Comparison of ENCODE assay signal across 8 cellular contexts in the genomic region with DNA sequence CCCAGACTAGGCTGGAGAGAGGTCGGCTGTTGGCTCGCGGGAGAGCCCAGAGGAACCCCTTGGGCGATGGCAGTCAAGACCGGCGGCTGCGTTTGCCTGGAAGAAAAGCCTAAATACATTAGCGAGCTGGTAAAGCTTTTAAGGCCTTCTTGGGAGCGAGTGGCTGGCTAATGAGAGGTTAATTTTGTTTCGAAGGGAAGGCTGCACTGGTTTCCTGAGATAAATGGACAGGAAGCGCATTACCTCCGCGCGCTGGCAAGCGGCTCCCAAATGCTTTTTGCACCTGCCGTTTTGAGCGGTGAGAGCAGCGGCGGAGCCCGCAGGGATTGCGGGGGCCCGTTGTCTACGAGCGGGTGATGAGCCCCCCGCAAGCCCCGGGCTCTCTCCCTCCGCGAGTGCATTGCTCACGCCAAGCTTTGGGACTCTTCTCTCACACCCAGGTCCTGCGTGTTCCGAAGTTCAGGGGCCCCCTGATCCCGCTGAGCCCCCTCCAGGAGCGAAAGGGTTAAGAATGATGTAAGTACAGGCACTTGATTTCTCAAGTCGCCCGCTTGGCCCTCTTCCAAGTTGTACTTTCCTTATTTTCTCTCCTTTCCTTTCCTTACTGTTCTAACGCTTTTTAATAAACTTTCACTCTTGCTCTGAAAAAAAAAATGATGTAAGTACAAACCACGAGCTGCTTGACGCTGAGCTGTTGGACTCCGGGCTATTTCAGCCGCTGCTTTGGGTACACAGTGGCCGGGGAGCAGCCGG. TPM values are rescaled to one million over a fixed set of nuclear protein-coding genes. Genes with fewer than 3 reads are reported as not detected.
DNase-seq lines count a peak whose midpoint lies in the region; ATAC-seq, FAIRE-seq and TF ChIP-seq lines count a peak whose summit lies in the region.

No MANE protein-coding gene starts in this region.

- H3K4me1 Mint-ChIP-seq in CD8-positive, alpha-beta T cell (ENCODE audit: low read depth): peaks cover 54% of the 10 kb centered on the region

- peak overlapping the region; percentile 93 for H3K4me3 Mint-ChIP-seq in CD8-positive, alpha-beta T cell

- no peak for FAIRE-seq in bronchial epithelial cell (lab: Jason Lieb, UNC)

- no peaks in the 10 kb centered on the region for H3K36me3 ChIP-seq in CD8-positive, alpha-beta T cell (ENCODE audit: insufficient read depth, low read length)
- H3K36me3 ChIP-seq in HUES6 (ENCODE audit: control insufficient read depth, insufficient read depth, low read length) (no peaks in the 10 kb centered on the region), SJSA1 (peaks cover 11% of the 10 kb centered on the region), bronchial epithelial cell (ENCODE audit: control insufficient read depth, insufficient read depth, low read length) (no peaks in the 10 kb centered on the region)

- no peaks in the 10 kb centered on the region for H3K9me3 Mint-ChIP-seq in CD8-positive, alpha-beta T cell

- POLR2A ChIA-PET in CD8-positive, alpha-beta T cell (lab: Charles Lee): interaction anchor here (0.6 to 2.9 kb wide), 6 partner anchors 14 to 1587 kb away, joined by 3 to 15 read pairs (median 4); partner anchors contain the start of genes CHD1 and RIOK2

- peak overlapping the region; percentile 10 for H3K27ac ChIP-seq in CD8-positive, alpha-beta T cell (ENCODE audit: low read depth, low read length)
- H3K27ac ChIP-seq in HUES6 (ENCODE audit: low read depth, low read length) (no peak overlapping the region), SJSA1 (peak overlapping the region; percentile 47; the same call in 1 of the 2 replicates)

- peak overlapping the region; percentile 76 for H3K9ac ChIP-seq in HUES6 (ENCODE audit: low read length)

- peaks cover 3% of the 10 kb centered on the region for H3K27me3 ChIP-seq in CD8-positive, alpha-beta T cell (ENCODE audit: insufficient read depth, low read length)
- H3K27me3 ChIP-seq in HUES6 (ENCODE audit: control insufficient read depth, insufficient read depth, low read length) (peaks cover 32% of the 10 kb centered on the region), SJSA1 (replicated peaks) (no peaks in the 10 kb centered on the region), bronchial epithelial cell (ENCODE audit: control insufficient read depth, insufficient read depth, low read length) (no peaks in the 10 kb centered on the region)

- H3K4me1 ChIP-seq in CD8-positive, alpha-beta T cell (ENCODE audit: insufficient read depth, low read length): peaks cover 45% of the 10 kb centered on the region
- H3K4me1 ChIP-seq in HUES6 (ENCODE audit: control insufficient read depth, insufficient read depth, low read length) (peaks cover 18% of the 10 kb centered on the region), SJSA1 (replicated peaks) (peaks cover 22% of the 10 kb centered on the region)

- intact Hi-C loops in CD8-positive, alpha-beta T cell (cut with DNase I, micrococcal nuclease): loop anchor here (5.0 to 10.0 kb wide), 8 partner anchors 157 to 1966 kb away; partner anchors contain the start of genes ERAP1 (in 2 of the 2), CHD1 (in 1 of the 2), ERAP2 (in 1 of the 2) and RIOK2 (in 1 of the 2)

- H3K4me3 ChIP-seq in CD8-positive, alpha-beta T cell (ENCODE audit: low read depth, low read length): peak overlapping the region; percentile 43
- H3K4me3 ChIP-seq in HUES6 (ENCODE audit: low read depth, low read length) (peak overlapping the region; percentile 92), SJSA1 (peak overlapping the region; percentile 47), bronchial epithelial cell (ENCODE audit: low read depth, low read length) (peak overlapping the region; percentile 69)

- TF ChIP-seq CTCF in CD8-positive, alpha-beta T cell (IDR thresholded peaks at IDR 0.05): no peak
- TF ChIP-seq CTCF in bronchial epithelial cell (IDR thresholded peaks at IDR 0.05; ENCODE audit: insufficient read depth, low read length, severe bottlenecking): no peak

- H3K9me3 ChIP-seq in CD8-positive, alpha-beta T cell (ENCODE audit: low read length): no peaks in the 10 kb centered on the region
- H3K9me3 ChIP-seq in HUES6 (ENCODE audit: control insufficient read depth, insufficient read depth, low read depth, low read length) (no peaks in the 10 kb centered on the region), SJSA1 (replicated peaks) (no peaks in the 10 kb centered on the region)

- peaks cover 32% of the 10 kb centered on the region for H3K27me3 Mint-ChIP-seq in CD8-positive, alpha-beta T cell (ENCODE audit: low read depth)

- H3K27ac Mint-ChIP-seq in CD8-positive, alpha-beta T cell: peak overlapping the region; percentile 37

- peaks cover 5% of the 10 kb centered on the region for H3K36me3 Mint-ChIP-seq in CD8-positive, alpha-beta T cell

- no peak for ATAC-seq in CD8-positive, alpha-beta T cell
- no peak for ATAC-seq in HG02840 (IDR thresholded peaks at IDR 0.05; ENCODE audit: low FRiP score, unreplicated experiment)

- CTCF ChIA-PET in CD8-positive, alpha-beta T cell (lab: Charles Lee): interaction anchor here (0.6 to 4.0 kb wide), 6 partner anchors 10 to 96 kb away, joined by 3 to 41 read pairs (median 9); no protein-coding TSS in a partner anchor

- DNase-seq in CD8-positive, alpha-beta T cell: peak in 3 of 7 experiments; percentile 24 to 33 (median 26)
- DNase-seq in SJSA1 (ENCODE audit: low read depth in 1 of 2, low spot score in 2 of 2): peak in 1 of 2 experiments; percentile 64
- DNase-seq in bronchial epithelial cell (ENCODE audit: low read depth): peak; percentile 36
- peak; percentile 63 for DNase-seq in kidney tubule cell (ENCODE audit: low spot score)
- peak; percentile 3 to 8 for DNase-seq in stimulated activated CD4-positive, alpha-beta T cell treated with anti-CD3 and anti-CD28 coated beads, Interleukin-2, amount 100 ng/mL, for 48 hours
- no peak for DNase-seq in HK-2 (ENCODE audit: unreplicated experiment)

RNA-seq across cellular contexts. Expression of gene RGMB, which starts 3.1 kb away (rescaled TPM):
- 1 to 10 TPM; 5.8 to 6.6 TPM for total RNA-seq in CD8-positive, alpha-beta T cell
- 30.4 and 39.2 TPM in 2 replicates for total RNA-seq in SJSA1 (2014; rRNA removed; shearing (Covaris generic))
- 6.8 and 6.9 TPM in 2 replicates for total RNA-seq in bronchial epithelial cell
